In the genomic region with DNA sequence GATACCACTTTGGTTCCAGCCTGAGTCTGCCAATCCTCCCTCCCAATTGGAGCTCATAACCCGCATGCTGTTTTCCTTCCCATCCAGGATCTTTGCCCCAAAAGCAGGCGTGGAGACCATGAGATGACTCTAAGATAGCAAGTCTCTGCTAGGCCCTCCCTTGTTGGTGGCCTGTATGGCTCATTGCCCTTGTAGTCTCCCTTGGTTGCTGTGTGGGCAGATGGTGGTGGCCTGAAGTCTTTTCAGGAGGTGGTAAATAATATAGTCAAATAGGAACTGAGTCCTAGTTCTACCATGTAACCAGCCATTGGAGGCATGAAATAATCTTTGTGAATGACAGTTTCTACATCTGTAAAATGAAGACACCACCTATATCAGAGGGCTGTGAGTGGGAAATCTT, we compare ENCODE assay signal across 11 cellular contexts. TPM values are rescaled to one million over a fixed set of nuclear protein-coding genes. Genes with fewer than 3 reads are reported as not detected.
A peak's percentile ranks its signal among the peaks of the same experiment; 100 is the strongest.
DNase-seq lines count a peak whose midpoint lies in the region; ATAC-seq, FAIRE-seq and TF ChIP-seq lines count a peak whose summit lies in the region.
"Had no signal": no experiment of that assay in that cellular context is flagged by ENCODE, and none has a peak within 500 bp of the region (broad histone marks: within the 10 kb centered on the region; RNA-seq: fewer than 3 reads in every experiment).

No MANE protein-coding gene starts in this region.

- peak overlapping the region; percentile 81 for H3K4me2 ChIP-seq in keratinocyte (ENCODE audit: control insufficient read depth, extremely low read depth, insufficient read depth, low read depth, low read length)

- H3K4me3 Mint-ChIP-seq in activated T-cell treated with anti-CD3 and anti-CD28 coated beads, Interleukin-2, amount 50 U/mL, for 4 hours: peak overlapping the region; percentile 80
- H3K4me3 Mint-ChIP-seq in activated T-helper 1 cell treated with anti-CD3 and anti-CD28 coated beads, Interleukin-12 subunit alpha, Interleukin-12 subunit beta, Interleukin-2, Interleukin-4 antibody, amounts not matched to agents 30 ng/mL and 10 ng/mL and 1 ng/mL, durations not matched to agents 14 hours and 24 hours and 36 hours: peak overlapping the region; percentile 83

- H3K9me1 ChIP-seq in keratinocyte (ENCODE audit: control insufficient read depth, extremely low read depth, insufficient read depth, low read length): no peaks in the 10 kb centered on the region

- no peaks in the 10 kb centered on the region for H3K27me3 ChIP-seq in keratinocyte (ENCODE audit: control insufficient read depth, extremely low read depth, insufficient read depth, low read length)
- H3K27me3 ChIP-seq in suprapubic skin: no peaks in the 10 kb centered on the region
- H3K27me3 ChIP-seq: body of pancreas, SJSA1 had no signal

- H3K4me1 ChIP-seq in keratinocyte (ENCODE audit: control insufficient read depth, extremely low read depth, insufficient read depth, low read length) (peaks cover 6% of the 10 kb centered on the region), suprapubic skin (peaks cover 20% of the 10 kb centered on the region)

- H3K36me3 Mint-ChIP-seq in activated T-cell treated with anti-CD3 and anti-CD28 coated beads, Interleukin-2, amount 50 U/mL, for 4 hours (ENCODE audit: insufficient read depth): peaks cover 5% of the 10 kb centered on the region
- H3K36me3 Mint-ChIP-seq in activated T-helper 1 cell treated with anti-CD3 and anti-CD28 coated beads, Interleukin-12 subunit alpha, Interleukin-12 subunit beta, Interleukin-2, Interleukin-4 antibody, amounts not matched to agents 30 ng/mL and 10 ng/mL and 1 ng/mL, durations not matched to agents 14 hours and 24 hours and 36 hours (ENCODE audit: low read depth): peaks cover 11% of the 10 kb centered on the region

- H3K27ac ChIP-seq in keratinocyte (ENCODE audit: control insufficient read depth, insufficient read depth, low read length): no peak overlapping the region
- H3K27ac ChIP-seq in suprapubic skin: no peak overlapping the region
- H3K27ac ChIP-seq: SJSA1 had no signal

- TF ChIP-seq EP300 in suprapubic skin (IDR thresholded peaks at IDR 0.05): no peak

- TF ChIP-seq CTCF in keratinocyte (optimal IDR thresholded peaks at IDR 0.05 in 1 of 3, IDR thresholded peaks at IDR 0.05 in 1 of 3, conservative IDR thresholded peaks at IDR 0.05 in 1 of 3; ENCODE audit: extremely low read depth in 1 of 3, insufficient read depth in 2 of 3, low read length in 3 of 3) (no peak), suprapubic skin (IDR thresholded peaks at IDR 0.05) (no peak)

- no peaks in the 10 kb centered on the region for H4K20me1 ChIP-seq in keratinocyte (ENCODE audit: control insufficient read depth, extremely low read depth, insufficient read depth, low read length)

- no peak overlapping the region for H3K9ac ChIP-seq in keratinocyte (ENCODE audit: control insufficient read depth, extremely low read depth, insufficient read depth, low read length)

- intact Hi-C loops in activated T-helper 1 cell treated with anti-CD3 and anti-CD28 coated beads, Interleukin-12 subunit alpha, Interleukin-12 subunit beta, Interleukin-2, Interleukin-4 antibody, amounts not matched to agents 30 ng/mL and 10 ng/mL and 1 ng/mL, durations not matched to agents 14 hours and 24 hours and 36 hours (cut with micrococcal nuclease): loop anchor here (2.0 kb wide), 1 partner anchor 87 kb away; a partner anchor contains a TSS

- H3K4me1 Mint-ChIP-seq in activated T-cell treated with anti-CD3 and anti-CD28 coated beads, Interleukin-2, amount 50 U/mL, for 4 hours (ENCODE audit: low read depth): peaks cover 21% of the 10 kb centered on the region
- H3K4me1 Mint-ChIP-seq in activated T-helper 1 cell treated with anti-CD3 and anti-CD28 coated beads, Interleukin-12 subunit alpha, Interleukin-12 subunit beta, Interleukin-2, Interleukin-4 antibody, amounts not matched to agents 30 ng/mL and 10 ng/mL and 1 ng/mL, durations not matched to agents 14 hours and 24 hours and 36 hours (ENCODE audit: low read depth): peaks cover 22% of the 10 kb centered on the region

- 88% methylated on average over 2 of the region's 2 CpGs for WGBS in suprapubic skin

- H3K36me3 ChIP-seq in keratinocyte (ENCODE audit: control insufficient read depth in 2 of 2, extremely low read depth in 1 of 2, insufficient read depth in 2 of 2, low read length in 2 of 2) (peaks cover 4 to 5% of the 10 kb centered on the region in 2 experiments), suprapubic skin (peaks cover 26% of the 10 kb centered on the region)

- dilution Hi-C loops in keratinocyte (cut with MboI; ENCODE audit: extremely low pct_ligation_motif_present, low sequenced_read_pairs): no loop called here

- no peaks in the 10 kb centered on the region for H3K9me3 Mint-ChIP-seq in activated T-cell treated with anti-CD3 and anti-CD28 coated beads, Interleukin-2, amount 50 U/mL, for 4 hours
- H3K9me3 Mint-ChIP-seq in activated T-helper 1 cell treated with anti-CD3 and anti-CD28 coated beads, Interleukin-12 subunit alpha, Interleukin-12 subunit beta, Interleukin-2, Interleukin-4 antibody, amounts not matched to agents 30 ng/mL and 10 ng/mL and 1 ng/mL, durations not matched to agents 14 hours and 24 hours and 36 hours: no peaks in the 10 kb centered on the region

- H3K9me3 ChIP-seq in keratinocyte (ENCODE audit: control insufficient read depth, low read depth, low read length) (no peaks in the 10 kb centered on the region), suprapubic skin (no peaks in the 10 kb centered on the region)
- H3K9me3 ChIP-seq: body of pancreas, SJSA1 had no signal

- no peak for ATAC-seq in activated T-cell treated with anti-CD3 and anti-CD28 coated beads, Interleukin-2, amount 50 U/mL, for 4 hours

- peaks cover 14% of the 10 kb centered on the region for H3K79me2 ChIP-seq in keratinocyte (ENCODE audit: control insufficient read depth, insufficient read depth, low read length)

- no peaks in the 10 kb centered on the region for H3K27me3 Mint-ChIP-seq in activated T-cell treated with anti-CD3 and anti-CD28 coated beads, Interleukin-2, amount 50 U/mL, for 4 hours (ENCODE audit: low read depth)
- no peaks in the 10 kb centered on the region for H3K27me3 Mint-ChIP-seq in activated T-helper 1 cell treated with anti-CD3 and anti-CD28 coated beads, Interleukin-12 subunit alpha, Interleukin-12 subunit beta, Interleukin-2, Interleukin-4 antibody, amounts not matched to agents 30 ng/mL and 10 ng/mL and 1 ng/mL, durations not matched to agents 14 hours and 24 hours and 36 hours (ENCODE audit: insufficient read depth)

- no peak overlapping the region for H2AFZ ChIP-seq in keratinocyte (ENCODE audit: control insufficient read depth, low read length)

- peak overlapping the region; percentile 61 for H3K27ac Mint-ChIP-seq in activated T-helper 1 cell treated with anti-CD3 and anti-CD28 coated beads, Interleukin-12 subunit alpha, Interleukin-12 subunit beta, Interleukin-2, Interleukin-4 antibody, amounts not matched to agents 30 ng/mL and 10 ng/mL and 1 ng/mL, durations not matched to agents 14 hours and 24 hours and 36 hours

- no peak for DNase-seq in activated T-cell treated with anti-CD3 and anti-CD28 coated beads, Interleukin-2, amount 50 U/mL, for 4 hours
- no peak for DNase-seq in activated T-cell treated with anti-CD3 and anti-CD28 coated beads, Interleukin-2, amount 50 U/mL, for 48 hours
- DNase-seq in activated T-helper 1 cell treated with anti-CD3 and anti-CD28 coated beads, Interleukin-12 subunit alpha, Interleukin-12 subunit beta, Interleukin-2, Interleukin-4 antibody, amounts not matched to agents 30 ng/mL and 10 ng/mL and 1 ng/mL, durations not matched to agents 14 hours and 24 hours and 36 hours (ENCODE audit: low spot score): no peak
- DNase-seq in keratinocyte (ENCODE audit: low read depth, low spot score) (no peak), suprapubic skin (ENCODE audit: low spot score in 2 of 2) (no peak), NCI-H146 treated with DMSO at 0.1 percent for 48 hours (lab: John Stamatoyannopoulos, UW; ENCODE audit: unreplicated experiment) (no peak)
- no peak for DNase-seq in NK-92 treated with Interleukin-12 subunit alpha and Interleukin-12 subunit beta, amount 100 ng/mL, for 24 hours (lab: John Stamatoyannopoulos, UW)
- no peak for DNase-seq in stimulated activated CD4-positive, alpha-beta T cell treated with anti-CD3 and anti-CD28 coated beads, Interleukin-15, amount 100 ng/mL, for 24 hours
- DNase-seq: body of pancreas, C1 segment of cervical spinal cord had no signal

- no peak for TF ChIP-seq POLR2A in suprapubic skin (IDR thresholded peaks at IDR 0.05)

- peak overlapping the region in 1 of 3 experiments; percentile 63 for H3K4me3 ChIP-seq in keratinocyte (ENCODE audit: control insufficient read depth in 2 of 3, extremely low read depth in 1 of 3, insufficient read depth in 2 of 3, low read depth in 1 of 3, low read length in 3 of 3)
- H3K4me3 ChIP-seq in suprapubic skin: peak overlapping the region; percentile 69

- FAIRE-seq in keratinocyte (lab: Jason Lieb, UNC): no peak

RNA-seq across cellular contexts. Expression of a gene that starts 1.2 kb away (rescaled TPM):
- 10 to 100 TPM; 33.7 to 42.2 (median 40.8) TPM for total RNA-seq in activated T-cell treated with anti-CD3 and anti-CD28 coated beads, Interleukin-2, amount 50 U/mL, for 4 hours
- 49.8 and 54.3 TPM in 2 replicates for total RNA-seq in activated T-helper 1 cell treated with anti-CD3 and anti-CD28 coated beads, Interleukin-12 subunit alpha, Interleukin-12 subunit beta, Interleukin-2, Interleukin-4 antibody, amounts not matched to agents 30 ng/mL and 10 ng/mL and 1 ng/mL, durations not matched to agents 14 hours and 24 hours and 36 hours
- 42.4 to 85.5 TPM (median 74.1 TPM) in 3 replicates for polyA plus RNA-seq in keratinocyte
- polyA plus RNA-seq in keratinocyte (2011; ENCODE audit: low read depth): 57.1 TPM
- polyA plus RNA-seq in keratinocyte (2011; cell fraction: cytosol; rRNA removed): 36.9 and 42.1 TPM in 2 replicates
- 129 and 139 TPM in 2 replicates for polyA plus RNA-seq in keratinocyte (2011; cell fraction: nucleus; rRNA removed)
- 64.5 and 102 TPM in 2 replicates for polyA plus RNA-seq in keratinocyte (2012; ENCODE audit: low replicate concordance)
- polyA minus RNA-seq in keratinocyte: 59.4 to 119 TPM (median 99.8 TPM) in 3 replicates
- polyA minus RNA-seq in keratinocyte (2011; cell fraction: cytosol; rRNA and poly(A)+ RNA removed): 113 TPM
- polyA minus RNA-seq in keratinocyte (2011; cell fraction: nucleus; rRNA and poly(A)+ RNA removed): 121 and 143 TPM in 2 replicates
- total RNA-seq in suprapubic skin: 10 to 100 TPM; 47.0 to 64.4 (median 60.0) TPM

RNA-seq across cellular contexts. Expression of a gene that starts 7.2 kb away (rescaled TPM):
- total RNA-seq in activated T-cell treated with anti-CD3 and anti-CD28 coated beads, Interleukin-2, amount 50 U/mL, for 4 hours: 100 to 1,000 TPM; 107 to 126 (median 116) TPM
- total RNA-seq in activated T-helper 1 cell treated with anti-CD3 and anti-CD28 coated beads, Interleukin-12 subunit alpha, Interleukin-12 subunit beta, Interleukin-2, Interleukin-4 antibody, amounts not matched to agents 30 ng/mL and 10 ng/mL and 1 ng/mL, durations not matched to agents 14 hours and 24 hours and 36 hours: 110 and 113 TPM in 2 replicates
- polyA plus RNA-seq in keratinocyte: 61.8 to 96.4 TPM (median 75.3 TPM) in 3 replicates
- 121 TPM for polyA plus RNA-seq in keratinocyte (2011; ENCODE audit: low read depth)
- polyA plus RNA-seq in keratinocyte (2011; cell fraction: cytosol; rRNA removed): 63.8 and 89.3 TPM in 2 replicates
- 208 and 226 TPM in 2 replicates for polyA plus RNA-seq in keratinocyte (2011; cell fraction: nucleus; rRNA removed)
- 69.4 and 104 TPM in 2 replicates for polyA plus RNA-seq in keratinocyte (2012; ENCODE audit: low replicate concordance)
- 58.3 to 118 TPM (median 73.8 TPM) in 3 replicates for polyA minus RNA-seq in keratinocyte
- polyA minus RNA-seq in keratinocyte (2011; cell fraction: cytosol; rRNA and poly(A)+ RNA removed): 62.0 TPM
- polyA minus RNA-seq in keratinocyte (2011; cell fraction: nucleus; rRNA and poly(A)+ RNA removed): 40.1 and 44.4 TPM in 2 replicates
- 100 to 1,000 TPM in 1 of 4 donors, 10 to 100 TPM in 3; 64.9 to 115 (median 73.6) TPM for total RNA-seq in suprapubic skin

RNA-seq across cellular contexts. Expression of a gene that starts 14.2 kb away (rescaled TPM):
- total RNA-seq in activated T-cell treated with anti-CD3 and anti-CD28 coated beads, Interleukin-2, amount 50 U/mL, for 4 hours: 10 to 100 TPM; 60.2 to 61.9 (median 61.6) TPM
- total RNA-seq in activated T-helper 1 cell treated with anti-CD3 and anti-CD28 coated beads, Interleukin-12 subunit alpha, Interleukin-12 subunit beta, Interleukin-2, Interleukin-4 antibody, amounts not matched to agents 30 ng/mL and 10 ng/mL and 1 ng/mL, durations not matched to agents 14 hours and 24 hours and 36 hours: 84.9 and 95.4 TPM in 2 replicates
- 34.0 to 40.0 TPM (median 35.7 TPM) in 3 replicates for polyA plus RNA-seq in keratinocyte
- polyA plus RNA-seq in keratinocyte (2011; ENCODE audit: low read depth): 51.4 TPM
- 25.8 and 41.6 TPM in 2 replicates for polyA plus RNA-seq in keratinocyte (2011; cell fraction: cytosol; rRNA removed)
- polyA plus RNA-seq in keratinocyte (2011; cell fraction: nucleus; rRNA removed): 55.3 and 58.4 TPM in 2 replicates
- polyA plus RNA-seq in keratinocyte (2012; ENCODE audit: low replicate concordance): 44.4 and 54.1 TPM in 2 replicates
- 20.9 to 32.1 TPM (median 31.1 TPM) in 3 replicates for polyA minus RNA-seq in keratinocyte
- polyA minus RNA-seq in keratinocyte (2011; cell fraction: cytosol; rRNA and poly(A)+ RNA removed): 16.1 TPM
- polyA minus RNA-seq in keratinocyte (2011; cell fraction: nucleus; rRNA and poly(A)+ RNA removed): 13.3 and 15.1 TPM in 2 replicates
- 10 to 100 TPM; 16.2 to 31.5 (median 23.3) TPM for total RNA-seq in suprapubic skin

RNA-seq across cellular contexts. Expression of a gene that starts 18.4 kb away (rescaled TPM):
- total RNA-seq in activated T-cell treated with anti-CD3 and anti-CD28 coated beads, Interleukin-2, amount 50 U/mL, for 4 hours: 10 to 100 TPM; 37.9 to 39.3 (median 38.2) TPM
- total RNA-seq in activated T-helper 1 cell treated with anti-CD3 and anti-CD28 coated beads, Interleukin-12 subunit alpha, Interleukin-12 subunit beta, Interleukin-2, Interleukin-4 antibody, amounts not matched to agents 30 ng/mL and 10 ng/mL and 1 ng/mL, durations not matched to agents 14 hours and 24 hours and 36 hours: 65.2 and 69.2 TPM in 2 replicates
- polyA plus RNA-seq in keratinocyte: 16.3 to 20.6 TPM (median 19.9 TPM) in 3 replicates
- polyA plus RNA-seq in keratinocyte (2011; ENCODE audit: low read depth): 15.0 TPM
- polyA plus RNA-seq in keratinocyte (2011; cell fraction: cytosol; rRNA removed): 8.1 and 12.4 TPM in 2 replicates
- polyA plus RNA-seq in keratinocyte (2011; cell fraction: nucleus; rRNA removed): 75.8 and 107 TPM in 2 replicates
- polyA plus RNA-seq in keratinocyte (2012; ENCODE audit: low replicate concordance): 17.7 and 25.9 TPM in 2 replicates
- 13.2 to 20.5 TPM (median 19.7 TPM) in 3 replicates for polyA minus RNA-seq in keratinocyte
- 15.3 TPM for polyA minus RNA-seq in keratinocyte (2011; cell fraction: cytosol; rRNA and poly(A)+ RNA removed)
- polyA minus RNA-seq in keratinocyte (2011; cell fraction: nucleus; rRNA and poly(A)+ RNA removed): 21.4 and 26.4 TPM in 2 replicates
- 100 to 1,000 TPM in 1 of 4 donors, 10 to 100 TPM in 3; 37.7 to 122 (median 47.8) TPM for total RNA-seq in suprapubic skin

RNA-seq across cellular contexts. Expression of a gene that starts 20.7 kb away (rescaled TPM):
- total RNA-seq in activated T-cell treated with anti-CD3 and anti-CD28 coated beads, Interleukin-2, amount 50 U/mL, for 4 hours: 1 to 10 TPM; 4.0 to 7.3 (median 5.1) TPM
- total RNA-seq in activated T-helper 1 cell treated with anti-CD3 and anti-CD28 coated beads, Interleukin-12 subunit alpha, Interleukin-12 subunit beta, Interleukin-2, Interleukin-4 antibody, amounts not matched to agents 30 ng/mL and 10 ng/mL and 1 ng/mL, durations not matched to agents 14 hours and 24 hours and 36 hours: 12.4 and 14.5 TPM in 2 replicates
- 16.7 to 37.6 TPM (median 17.1 TPM) in 3 replicates for polyA plus RNA-seq in keratinocyte
- 3.3 TPM for polyA plus RNA-seq in keratinocyte (2011; ENCODE audit: low read depth)
- polyA plus RNA-seq in keratinocyte (2011; cell fraction: cytosol; rRNA removed): 17.5 and 29.0 TPM in 2 replicates
- 26.2 and 31.3 TPM in 2 replicates for polyA plus RNA-seq in keratinocyte (2011; cell fraction: nucleus; rRNA removed)
- 16.0 and 24.6 TPM in 2 replicates for polyA plus RNA-seq in keratinocyte (2012; ENCODE audit: low replicate concordance)
- 19.7 to 50.7 TPM (median 32.4 TPM) in 3 replicates for polyA minus RNA-seq in keratinocyte
- 21.1 TPM for polyA minus RNA-seq in keratinocyte (2011; cell fraction: cytosol; rRNA and poly(A)+ RNA removed)
- polyA minus RNA-seq in keratinocyte (2011; cell fraction: nucleus; rRNA and poly(A)+ RNA removed): 15.4 and 18.8 TPM in 2 replicates
- total RNA-seq in suprapubic skin: 10 to 100 TPM; 14.6 to 30.7 (median 21.2) TPM
